Comparison of ENCODE assay signal across 7 cellular contexts in genomic region chr7:44803828-44804519, GRCh38. TPM values are rescaled to one million over a fixed set of nuclear protein-coding genes. Genes with fewer than 3 reads are reported as not detected.
DNase-seq lines count a peak whose midpoint lies in the region; FAIRE-seq and TF ChIP-seq lines count a peak whose summit lies in the region.
"Not testable (repeated sequence)": the region's sequence is repeated elsewhere in the genome, so short reads cannot be mapped to it uniquely, and the experiment has no call there.

No MANE protein-coding gene starts in this region.

- H3K4me2 ChIP-seq in KMS-11 = not testable (repeated sequence)

- not testable (repeated sequence) for H2AFZ ChIP-seq in KMS-11 (ENCODE audit: low read depth)

- POLR2A ChIA-PET in RWPE1 (lab: Yijun Ruan, JAX; ENCODE audit: low non-redundant PET) = interaction anchor here (0.7 kb wide), 3 partner anchors 28 to 314 kb away, joined by 3 to 5 read pairs (median 3); no protein-coding TSS in a partner anchor

- peaks cover 30% of the 10 kb centered on the region for H4K20me1 ChIP-seq in KMS-11 (ENCODE audit: insufficient read depth)

- H3K27ac ChIP-seq in KMS-11 (peak overlapping the region; percentile 8; the same call in 1 of the 2 replicates), RWPE1 (peak overlapping the region; percentile 73), cardiac muscle cell (peak overlapping the region; percentile 54)

- not testable (repeated sequence) for H3K9me3 ChIP-seq in cardiac muscle cell (ENCODE audit: low read depth)

- not testable (repeated sequence) for H3K4me3 ChIP-seq in KMS-11 (IDR thresholded peaks at IDR 0.05; ENCODE audit: insufficient read depth, low read depth, low read length); cardiac muscle cell

- DNase-seq in RWPE1 (ENCODE audit: low spot score); cardiac muscle cell (ENCODE audit: low read depth in 1 of 2, low spot score in 1 of 2): not testable (repeated sequence)
- peak; percentile 52 to 56 for DNase-seq in activated T-cell treated with anti-CD3 and anti-CD28 coated beads, Interleukin-2, amount 50 U/mL, for 48 hours
- DNase-seq in stimulated activated CD4-positive, alpha-beta T cell treated with anti-CD3 and anti-CD28 coated beads, Interleukin-15, amount 100 ng/mL, for 24 hours = peak; percentile 37

- H3K27me3 ChIP-seq in KMS-11 (ENCODE audit: insufficient read depth, low read depth); cardiac muscle cell: not testable (repeated sequence)

- H3K79me2 ChIP-seq in KMS-11 (ENCODE audit: insufficient read depth, low read depth) = peaks cover 16% of the 10 kb centered on the region

- peak; percentile 7 for TF ChIP-seq POLR2A in GM19193 (IDR thresholded peaks at IDR 0.05; ENCODE audit: extremely low read depth, insufficient read depth, insufficient read length)

- H3K36me3 ChIP-seq in KMS-11 (ENCODE audit: insufficient read depth) (peaks cover 28% of the 10 kb centered on the region), cardiac muscle cell (peaks cover 37% of the 10 kb centered on the region)

- not testable (repeated sequence) for TF ChIP-seq CTCF in KMS-11 (conservative IDR thresholded peaks at IDR 0.05; ENCODE audit: low read depth, low read length); RWPE1 (conservative IDR thresholded peaks at IDR 0.05; ENCODE audit: low read depth); cardiac muscle cell (IDR thresholded peaks at IDR 0.05; ENCODE audit: low read depth, low read length)

- H3K4me1 ChIP-seq in KMS-11 (ENCODE audit: low read depth, poor library complexity, severe bottlenecking) = peaks cover 35% of the 10 kb centered on the region
- H3K4me1 ChIP-seq in cardiac muscle cell (ENCODE audit: low read depth) = not testable (repeated sequence)

- H3K9ac ChIP-seq in KMS-11 = not testable (repeated sequence)

- CTCF ChIA-PET in RWPE1 (lab: Yijun Ruan, JAX) = interaction anchor here (0.6 kb wide), 1 partner anchor 596 kb away, joined by 3 read pairs; no protein-coding TSS in a partner anchor

- FAIRE-seq in G401.6 (lab: Jason Lieb, UNC) = peak; percentile 45

RNA-seq across cellular contexts. Expression of gene PPIA, which starts 7.5 kb away (rescaled TPM):
- total RNA-seq in cardiac muscle cell = 903 and 1,485 TPM in 2 replicates
- 1,946 and 2,579 TPM in 2 replicates for polyA plus RNA-seq in cardiac muscle cell

RNA-seq across cellular contexts. Expression of gene H2AZ2, which starts 43.9 kb away (rescaled TPM):
- 219 and 319 TPM in 2 replicates for total RNA-seq in cardiac muscle cell
- polyA plus RNA-seq in cardiac muscle cell = 178 and 294 TPM in 2 replicates

RNA-seq across cellular contexts. Expression of gene ZMIZ2, which starts 55.3 kb away (rescaled TPM):
- total RNA-seq in cardiac muscle cell = 30.4 and 47.7 TPM in 2 replicates
- 58.9 and 70.2 TPM in 2 replicates for polyA plus RNA-seq in cardiac muscle cell

Comparison
In these comparisons a context has a peak if more than half of its experiments do, and no peak if none do; other contexts are left out.
1. H3K27ac ChIP-seq: peak in every context shown above with its lines; median percentile 73 in RWPE1; 54 in cardiac muscle cell; 8 in KMS-11.